Comparison of ENCODE assay signal across 1 cellular context in the genomic region with DNA sequence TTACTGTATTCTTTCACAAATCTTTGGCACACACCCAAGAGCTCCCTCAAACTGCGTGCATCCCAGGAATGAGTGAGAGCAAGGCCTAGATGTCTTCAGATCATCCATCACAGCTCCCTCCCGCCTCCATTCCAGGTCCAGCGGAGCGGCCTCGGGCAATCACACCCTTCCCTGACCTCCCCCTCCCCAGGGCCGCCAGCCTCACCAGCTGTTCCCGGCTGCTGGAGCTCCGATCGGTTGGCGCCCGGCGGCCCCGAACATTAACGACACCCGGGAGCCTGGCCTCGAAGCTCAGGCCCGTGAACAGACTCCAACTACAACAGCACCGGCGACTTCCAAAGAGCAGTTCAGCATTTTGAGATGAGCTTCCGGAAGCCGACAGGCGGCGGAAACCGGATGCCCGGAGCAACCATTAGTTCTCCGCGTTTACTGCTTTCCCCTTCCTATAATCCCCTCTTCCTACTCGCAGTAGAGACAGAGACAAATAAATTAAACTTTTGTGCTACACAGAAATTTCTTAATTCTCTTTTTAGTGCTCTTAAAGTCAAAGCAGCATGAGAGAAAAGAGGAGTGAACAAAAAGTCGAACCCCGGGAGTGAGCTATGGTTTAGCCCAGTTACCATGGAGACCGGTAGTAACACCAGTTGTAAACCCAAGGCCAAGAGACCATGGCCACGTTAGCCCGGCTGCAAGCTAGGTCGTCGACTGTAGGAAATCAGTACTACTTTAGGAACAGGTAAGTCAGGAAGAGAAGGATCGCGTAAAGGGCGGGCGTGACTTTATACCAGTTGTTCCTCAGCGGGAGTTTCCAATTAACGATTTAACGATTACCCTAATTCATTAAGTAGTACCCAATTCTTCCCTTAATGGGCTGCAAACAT.
A peak's percentile ranks its signal among the peaks of the same experiment; 100 is the strongest.
TF ChIP-seq lines count a peak whose summit lies in the region.

A gene (minus strand): TSS at position 380 of the 881 bp plus-strand sequence. CDS start 119 bp downstream, at position 261.
A gene with protein sequence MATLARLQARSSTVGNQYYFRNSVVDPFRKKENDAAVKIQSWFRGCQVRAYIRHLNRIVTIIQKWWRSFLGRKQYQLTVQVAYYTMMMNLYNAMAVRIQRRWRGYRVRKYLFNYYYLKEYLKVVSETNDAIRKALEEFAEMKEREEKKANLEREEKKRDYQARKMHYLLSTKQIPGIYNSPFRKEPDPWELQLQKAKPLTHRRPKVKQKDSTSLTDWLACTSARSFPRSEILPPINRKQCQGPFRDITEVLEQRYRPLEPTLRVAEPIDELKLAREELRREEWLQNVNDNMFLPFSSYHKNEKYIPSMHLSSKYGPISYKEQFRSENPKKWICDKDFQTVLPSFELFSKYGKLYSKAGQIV (plus strand): TSS at position 634 of the 881 bp plus-strand sequence. CDS start 35 bp downstream, at position 669.

TF ChIP-seq in GM12878, 131 proteins besides CTCF, POLR2A, EP300 and RAD21 (continued from another document):
- TF ChIP-seq, protein P1, sequence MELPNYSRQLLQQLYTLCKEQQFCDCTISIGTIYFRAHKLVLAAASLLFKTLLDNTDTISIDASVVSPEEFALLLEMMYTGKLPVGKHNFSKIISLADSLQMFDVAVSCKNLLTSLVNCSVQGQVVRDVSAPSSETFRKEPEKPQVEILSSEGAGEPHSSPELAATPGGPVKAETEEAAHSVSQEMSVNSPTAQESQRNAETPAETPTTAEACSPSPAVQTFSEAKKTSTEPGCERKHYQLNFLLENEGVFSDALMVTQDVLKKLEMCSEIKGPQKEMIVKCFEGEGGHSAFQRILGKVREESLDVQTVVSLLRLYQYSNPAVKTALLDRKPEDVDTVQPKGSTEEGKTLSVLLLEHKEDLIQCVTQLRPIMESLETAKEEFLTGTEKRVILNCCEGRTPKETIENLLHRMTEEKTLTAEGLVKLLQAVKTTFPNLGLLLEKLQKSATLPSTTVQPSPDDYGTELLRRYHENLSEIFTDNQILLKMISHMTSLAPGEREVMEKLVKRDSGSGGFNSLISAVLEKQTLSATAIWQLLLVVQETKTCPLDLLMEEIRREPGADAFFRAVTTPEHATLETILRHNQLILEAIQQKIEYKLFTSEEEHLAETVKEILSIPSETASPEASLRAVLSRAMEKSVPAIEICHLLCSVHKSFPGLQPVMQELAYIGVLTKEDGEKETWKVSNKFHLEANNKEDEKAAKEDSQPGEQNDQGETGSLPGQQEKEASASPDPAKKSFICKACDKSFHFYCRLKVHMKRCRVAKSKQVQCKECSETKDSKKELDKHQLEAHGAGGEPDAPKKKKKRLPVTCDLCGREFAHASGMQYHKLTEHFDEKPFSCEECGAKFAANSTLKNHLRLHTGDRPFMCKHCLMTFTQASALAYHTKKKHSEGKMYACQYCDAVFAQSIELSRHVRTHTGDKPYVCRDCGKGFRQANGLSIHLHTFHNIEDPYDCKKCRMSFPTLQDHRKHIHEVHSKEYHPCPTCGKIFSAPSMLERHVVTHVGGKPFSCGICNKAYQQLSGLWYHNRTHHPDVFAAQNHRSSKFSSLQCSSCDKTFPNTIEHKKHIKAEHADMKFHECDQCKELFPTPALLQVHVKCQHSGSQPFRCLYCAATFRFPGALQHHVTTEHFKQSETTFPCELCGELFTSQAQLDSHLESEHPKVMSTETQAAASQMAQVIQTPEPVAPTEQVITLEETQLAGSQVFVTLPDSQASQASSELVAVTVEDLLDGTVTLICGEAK (IDR thresholded peaks at IDR 0.05; ENCODE audit: borderline replicate concordance), result peak; percentile 95
- TF ChIP-seq, protein P2, sequence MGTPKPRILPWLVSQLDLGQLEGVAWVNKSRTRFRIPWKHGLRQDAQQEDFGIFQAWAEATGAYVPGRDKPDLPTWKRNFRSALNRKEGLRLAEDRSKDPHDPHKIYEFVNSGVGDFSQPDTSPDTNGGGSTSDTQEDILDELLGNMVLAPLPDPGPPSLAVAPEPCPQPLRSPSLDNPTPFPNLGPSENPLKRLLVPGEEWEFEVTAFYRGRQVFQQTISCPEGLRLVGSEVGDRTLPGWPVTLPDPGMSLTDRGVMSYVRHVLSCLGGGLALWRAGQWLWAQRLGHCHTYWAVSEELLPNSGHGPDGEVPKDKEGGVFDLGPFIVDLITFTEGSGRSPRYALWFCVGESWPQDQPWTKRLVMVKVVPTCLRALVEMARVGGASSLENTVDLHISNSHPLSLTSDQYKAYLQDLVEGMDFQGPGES (IDR thresholded peaks at IDR 0.05), result no peak
- TF ChIP-seq LARP7 (IDR thresholded peaks at IDR 0.05) (peak; percentile 34; the same call in 1 of the 2 replicates), SUZ12 (IDR thresholded peaks at IDR 0.05; ENCODE audit: unreplicated experiment) (no peak), CBFB (IDR thresholded peaks at IDR 0.05; ENCODE audit: low read depth) (no peak), RCOR1 (conservative IDR thresholded peaks at IDR 0.05; ENCODE audit: low read depth, low read length) (no peak), WRNIP1 (IDR thresholded peaks at IDR 0.05; ENCODE audit: borderline replicate concordance, low read depth, low read length) (no peak), RFX5 (IDR thresholded peaks at IDR 0.05; ENCODE audit: low read depth, low read length) (no peak), PML (IDR thresholded peaks at IDR 0.05; ENCODE audit: low read length) (0 out of 2 replicates have a peak, but pooled peaks have one; percentile 61), RAD51 (IDR thresholded peaks at IDR 0.05) (no peak), SIX5 (IDR thresholded peaks at IDR 0.05; ENCODE audit: low read depth, low read length, severe bottlenecking) (peak; percentile 62), EZH2 (IDR thresholded peaks at IDR 0.05; ENCODE audit: borderline replicate concordance, control insufficient read depth, low read depth, low read length) (no peak), NFYA (IDR thresholded peaks at IDR 0.05; ENCODE audit: borderline replicate concordance, low read depth, low read length) (no peak), EED (IDR thresholded peaks at IDR 0.05; ENCODE audit: low read depth) (no peak), CEBPB (IDR thresholded peaks at IDR 0.05; ENCODE audit: borderline replicate concordance in 1 of 2, low read depth in 2 of 2, low read length in 2 of 2) (no peak), SPI1 (IDR thresholded peaks at IDR 0.05; ENCODE audit: borderline replicate concordance, insufficient read depth, low read depth, low read length) (no peak)
- TF ChIP-seq, protein P3, sequence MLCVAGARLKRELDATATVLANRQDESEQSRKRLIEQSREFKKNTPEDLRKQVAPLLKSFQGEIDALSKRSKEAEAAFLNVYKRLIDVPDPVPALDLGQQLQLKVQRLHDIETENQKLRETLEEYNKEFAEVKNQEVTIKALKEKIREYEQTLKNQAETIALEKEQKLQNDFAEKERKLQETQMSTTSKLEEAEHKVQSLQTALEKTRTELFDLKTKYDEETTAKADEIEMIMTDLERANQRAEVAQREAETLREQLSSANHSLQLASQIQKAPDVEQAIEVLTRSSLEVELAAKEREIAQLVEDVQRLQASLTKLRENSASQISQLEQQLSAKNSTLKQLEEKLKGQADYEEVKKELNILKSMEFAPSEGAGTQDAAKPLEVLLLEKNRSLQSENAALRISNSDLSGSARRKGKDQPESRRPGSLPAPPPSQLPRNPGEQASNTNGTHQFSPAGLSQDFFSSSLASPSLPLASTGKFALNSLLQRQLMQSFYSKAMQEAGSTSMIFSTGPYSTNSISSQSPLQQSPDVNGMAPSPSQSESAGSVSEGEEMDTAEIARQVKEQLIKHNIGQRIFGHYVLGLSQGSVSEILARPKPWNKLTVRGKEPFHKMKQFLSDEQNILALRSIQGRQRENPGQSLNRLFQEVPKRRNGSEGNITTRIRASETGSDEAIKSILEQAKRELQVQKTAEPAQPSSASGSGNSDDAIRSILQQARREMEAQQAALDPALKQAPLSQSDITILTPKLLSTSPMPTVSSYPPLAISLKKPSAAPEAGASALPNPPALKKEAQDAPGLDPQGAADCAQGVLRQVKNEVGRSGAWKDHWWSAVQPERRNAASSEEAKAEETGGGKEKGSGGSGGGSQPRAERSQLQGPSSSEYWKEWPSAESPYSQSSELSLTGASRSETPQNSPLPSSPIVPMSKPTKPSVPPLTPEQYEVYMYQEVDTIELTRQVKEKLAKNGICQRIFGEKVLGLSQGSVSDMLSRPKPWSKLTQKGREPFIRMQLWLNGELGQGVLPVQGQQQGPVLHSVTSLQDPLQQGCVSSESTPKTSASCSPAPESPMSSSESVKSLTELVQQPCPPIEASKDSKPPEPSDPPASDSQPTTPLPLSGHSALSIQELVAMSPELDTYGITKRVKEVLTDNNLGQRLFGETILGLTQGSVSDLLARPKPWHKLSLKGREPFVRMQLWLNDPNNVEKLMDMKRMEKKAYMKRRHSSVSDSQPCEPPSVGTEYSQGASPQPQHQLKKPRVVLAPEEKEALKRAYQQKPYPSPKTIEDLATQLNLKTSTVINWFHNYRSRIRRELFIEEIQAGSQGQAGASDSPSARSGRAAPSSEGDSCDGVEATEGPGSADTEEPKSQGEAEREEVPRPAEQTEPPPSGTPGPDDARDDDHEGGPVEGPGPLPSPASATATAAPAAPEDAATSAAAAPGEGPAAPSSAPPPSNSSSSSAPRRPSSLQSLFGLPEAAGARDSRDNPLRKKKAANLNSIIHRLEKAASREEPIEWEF (IDR thresholded peaks at IDR 0.05; ENCODE audit: insufficient replicate concordance, low read depth, low read length), result no peak
- TF ChIP-seq, protein P4, sequence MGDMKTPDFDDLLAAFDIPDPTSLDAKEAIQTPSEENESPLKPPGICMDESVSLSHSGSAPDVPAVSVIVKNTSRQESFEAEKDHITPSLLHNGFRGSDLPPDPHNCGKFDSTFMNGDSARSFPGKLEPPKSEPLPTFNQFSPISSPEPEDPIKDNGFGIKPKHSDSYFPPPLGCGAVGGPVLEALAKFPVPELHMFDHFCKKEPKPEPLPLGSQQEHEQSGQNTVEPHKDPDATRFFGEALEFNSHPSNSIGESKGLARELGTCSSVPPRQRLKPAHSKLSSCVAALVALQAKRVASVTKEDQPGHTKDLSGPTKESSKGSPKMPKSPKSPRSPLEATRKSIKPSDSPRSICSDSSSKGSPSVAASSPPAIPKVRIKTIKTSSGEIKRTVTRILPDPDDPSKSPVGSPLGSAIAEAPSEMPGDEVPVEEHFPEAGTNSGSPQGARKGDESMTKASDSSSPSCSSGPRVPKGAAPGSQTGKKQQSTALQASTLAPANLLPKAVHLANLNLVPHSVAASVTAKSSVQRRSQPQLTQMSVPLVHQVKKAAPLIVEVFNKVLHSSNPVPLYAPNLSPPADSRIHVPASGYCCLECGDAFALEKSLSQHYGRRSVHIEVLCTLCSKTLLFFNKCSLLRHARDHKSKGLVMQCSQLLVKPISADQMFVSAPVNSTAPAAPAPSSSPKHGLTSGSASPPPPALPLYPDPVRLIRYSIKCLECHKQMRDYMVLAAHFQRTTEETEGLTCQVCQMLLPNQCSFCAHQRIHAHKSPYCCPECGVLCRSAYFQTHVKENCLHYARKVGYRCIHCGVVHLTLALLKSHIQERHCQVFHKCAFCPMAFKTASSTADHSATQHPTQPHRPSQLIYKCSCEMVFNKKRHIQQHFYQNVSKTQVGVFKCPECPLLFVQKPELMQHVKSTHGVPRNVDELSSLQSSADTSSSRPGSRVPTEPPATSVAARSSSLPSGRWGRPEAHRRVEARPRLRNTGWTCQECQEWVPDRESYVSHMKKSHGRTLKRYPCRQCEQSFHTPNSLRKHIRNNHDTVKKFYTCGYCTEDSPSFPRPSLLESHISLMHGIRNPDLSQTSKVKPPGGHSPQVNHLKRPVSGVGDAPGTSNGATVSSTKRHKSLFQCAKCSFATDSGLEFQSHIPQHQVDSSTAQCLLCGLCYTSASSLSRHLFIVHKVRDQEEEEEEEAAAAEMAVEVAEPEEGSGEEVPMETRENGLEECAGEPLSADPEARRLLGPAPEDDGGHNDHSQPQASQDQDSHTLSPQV (IDR thresholded peaks at IDR 0.05), result no peak
- TF ChIP-seq, protein P5, sequence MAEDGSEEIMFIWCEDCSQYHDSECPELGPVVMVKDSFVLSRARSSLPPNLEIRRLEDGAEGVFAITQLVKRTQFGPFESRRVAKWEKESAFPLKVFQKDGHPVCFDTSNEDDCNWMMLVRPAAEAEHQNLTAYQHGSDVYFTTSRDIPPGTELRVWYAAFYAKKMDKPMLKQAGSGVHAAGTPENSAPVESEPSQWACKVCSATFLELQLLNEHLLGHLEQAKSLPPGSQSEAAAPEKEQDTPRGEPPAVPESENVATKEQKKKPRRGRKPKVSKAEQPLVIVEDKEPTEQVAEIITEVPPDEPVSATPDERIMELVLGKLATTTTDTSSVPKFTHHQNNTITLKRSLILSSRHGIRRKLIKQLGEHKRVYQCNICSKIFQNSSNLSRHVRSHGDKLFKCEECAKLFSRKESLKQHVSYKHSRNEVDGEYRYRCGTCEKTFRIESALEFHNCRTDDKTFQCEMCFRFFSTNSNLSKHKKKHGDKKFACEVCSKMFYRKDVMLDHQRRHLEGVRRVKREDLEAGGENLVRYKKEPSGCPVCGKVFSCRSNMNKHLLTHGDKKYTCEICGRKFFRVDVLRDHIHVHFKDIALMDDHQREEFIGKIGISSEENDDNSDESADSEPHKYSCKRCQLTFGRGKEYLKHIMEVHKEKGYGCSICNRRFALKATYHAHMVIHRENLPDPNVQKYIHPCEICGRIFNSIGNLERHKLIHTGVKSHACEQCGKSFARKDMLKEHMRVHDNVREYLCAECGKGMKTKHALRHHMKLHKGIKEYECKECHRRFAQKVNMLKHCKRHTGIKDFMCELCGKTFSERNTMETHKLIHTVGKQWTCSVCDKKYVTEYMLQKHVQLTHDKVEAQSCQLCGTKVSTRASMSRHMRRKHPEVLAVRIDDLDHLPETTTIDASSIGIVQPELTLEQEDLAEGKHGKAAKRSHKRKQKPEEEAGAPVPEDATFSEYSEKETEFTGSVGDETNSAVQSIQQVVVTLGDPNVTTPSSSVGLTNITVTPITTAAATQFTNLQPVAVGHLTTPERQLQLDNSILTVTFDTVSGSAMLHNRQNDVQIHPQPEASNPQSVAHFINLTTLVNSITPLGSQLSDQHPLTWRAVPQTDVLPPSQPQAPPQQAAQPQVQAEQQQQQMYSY (CRISPR knock-in tag; IDR thresholded peaks at IDR 0.05), result no peak
